Comparison of ENCODE assay signal across 9 cellular contexts in genomic region chr2:98730851-98731708, GRCh38. TPM values are rescaled to one million over a fixed set of nuclear protein-coding genes. Genes with fewer than 3 reads are reported as not detected.
DNase-seq lines count a peak whose midpoint lies in the region; ATAC-seq and TF ChIP-seq lines count a peak whose summit lies in the region.
"Had no signal": no experiment of that assay in that cellular context is flagged by ENCODE, and none has a peak within 500 bp of the region (broad histone marks: within the 10 kb centered on the region; RNA-seq: fewer than 3 reads in every experiment).

TSS of gene MGAT4A (minus strand) at chr2:98731132. CDS start at chr2:98726332, 4,800 bp downstream.

- H3K27ac ChIP-seq in Peyer's patch (peak within 1 kb of the TSS; percentile 97 to 99 (median 98)), neuronal stem cell (replicated peaks; ENCODE audit: low read length) (no peak within 1 kb of the TSS)
- H3K27ac ChIP-seq: epithelial cell of prostate had no signal

- H3K36me3 ChIP-seq in Peyer's patch = no peaks in the 10 kb centered on the region
- no peaks in the 10 kb centered on the region for H3K36me3 ChIP-seq in neuronal stem cell (replicated peaks in 1 of 2; ENCODE audit: control insufficient read depth in 2 of 2, insufficient read depth in 2 of 2, low read length in 2 of 2)

- peak; percentile 83 for DNase-seq in Ammon's horn (ENCODE audit: low spot score)
- peak; percentile 79 to 93 (median 90) for DNase-seq in Peyer's patch
- DNase-seq in activated T-helper 9 cell treated with anti-CD3 and anti-CD28 coated beads, Interleukin-2, amount 50 U/mL, for 16 hours (ENCODE audit: low read depth) = peak; percentile 73
- DNase-seq in foreskin fibroblast = peak; percentile 20 to 59
- DNase-seq in neuronal stem cell (ENCODE audit: low spot score) = peak; percentile 62

- peak within 1 kb of the TSS; percentile 98 for H2AFZ ChIP-seq in neuronal stem cell (ENCODE audit: low read length)

- no peaks in the 10 kb centered on the region for H3K27me3 ChIP-seq in Peyer's patch
- H3K27me3 ChIP-seq in neuronal stem cell (ENCODE audit: control insufficient read depth in 3 of 3, insufficient read depth in 3 of 3, low read depth in 1 of 3, low read length in 3 of 3) = peaks cover 0 to 61% (median 11%) of the 10 kb centered on the region in 3 experiments

- H3K79me1 ChIP-seq in neuronal stem cell (ENCODE audit: low read depth, low read length) = no peaks in the 10 kb centered on the region

- H4K8ac ChIP-seq in neuronal stem cell (ENCODE audit: low read depth, low read length) = no peak within 1 kb of the TSS

- H3K4me2 ChIP-seq in neuronal stem cell (ENCODE audit: insufficient read depth, low read length, poor library complexity, severe bottlenecking) = peak within 1 kb of the TSS; percentile 97

- H3K9me3 ChIP-seq in Peyer's patch (no peaks in the 10 kb centered on the region), neuronal stem cell (replicated peaks in 1 of 2; ENCODE audit: control insufficient read depth in 2 of 2, insufficient read depth in 1 of 2, low read depth in 1 of 2, low read length in 2 of 2) (no peaks in the 10 kb centered on the region)

- ATAC-seq in GM18870 (IDR thresholded peaks at IDR 0.05; ENCODE audit: unreplicated experiment) = peak; percentile 52
- ATAC-seq in HG03135 (IDR thresholded peaks at IDR 0.05; ENCODE audit: unreplicated experiment) = peak; percentile 81

- H2BK15ac ChIP-seq in neuronal stem cell (ENCODE audit: low read length) = no peak within 1 kb of the TSS

- no peak within 1 kb of the TSS for H2BK12ac ChIP-seq in neuronal stem cell (ENCODE audit: low read length)

- no peak within 1 kb of the TSS for H4K91ac ChIP-seq in neuronal stem cell (ENCODE audit: low read depth, low read length, poor library complexity)

- no peak within 1 kb of the TSS for H2BK5ac ChIP-seq in neuronal stem cell (ENCODE audit: low read length)

- H3K4me1 ChIP-seq in Peyer's patch = peaks cover 0 to 37% (median 5%) of the 10 kb centered on the region in 4 donors
- no peaks in the 10 kb centered on the region for H3K4me1 ChIP-seq in neuronal stem cell (ENCODE audit: control insufficient read depth in 2 of 2, insufficient read depth in 1 of 2, low read depth in 1 of 2, low read length in 2 of 2)

- no peak within 1 kb of the TSS for H3K4ac ChIP-seq in neuronal stem cell (ENCODE audit: low read length)

- TF ChIP-seq CTCF in Peyer's patch (IDR thresholded peaks at IDR 0.05) = peak in 3 of 6 experiments; percentile 12 to 31 (median 14)
- TF ChIP-seq CTCF in foreskin fibroblast (IDR thresholded peaks at IDR 0.05; ENCODE audit: low read depth, low read length) = no peak
- no peak for TF ChIP-seq CTCF in subcutaneous adipose tissue (IDR thresholded peaks at IDR 0.05; ENCODE audit: low read depth)

- H3K4me3 ChIP-seq in Peyer's patch (peak within 1 kb of the TSS; percentile 89 to 95 (median 94)), foreskin fibroblast (ENCODE audit: low read depth in 1 of 2, low read length in 2 of 2) (peak within 1 kb of the TSS; percentile 42 to 53), neuronal stem cell (ENCODE audit: low read length in 2 of 2) (peak within 1 kb of the TSS; percentile 55 to 95)

- peak within 1 kb of the TSS; percentile 93 for H3K9ac ChIP-seq in neuronal stem cell (ENCODE audit: low read depth, low read length, poor library complexity)

- peak within 1 kb of the TSS; percentile 38 for H2BK120ac ChIP-seq in neuronal stem cell (ENCODE audit: low read depth, low read length)

- H3K18ac ChIP-seq in neuronal stem cell (ENCODE audit: low read length) = peak within 1 kb of the TSS; percentile 94

- H3K23ac ChIP-seq in neuronal stem cell (ENCODE audit: low read depth, low read length, poor library complexity) = no peak within 1 kb of the TSS

- TF ChIP-seq POLR2A in Peyer's patch (IDR thresholded peaks at IDR 0.05) = peak; percentile 92 to 95

- peak within 1 kb of the TSS; percentile 48 for H2AK5ac ChIP-seq in neuronal stem cell (ENCODE audit: low read depth, low read length)

- H3K14ac ChIP-seq in neuronal stem cell (ENCODE audit: low read length) = peak within 1 kb of the TSS; percentile 12

- WGBS in neuronal stem cell (ENCODE audit: extremely low coverage in 2 of 2, insufficient read length in 2 of 2, insufficient replicate concordance in 1 of 2), 2 donors = no CpG with 5 or more reads among the region's 133 CpGs

RNA-seq across cellular contexts. Expression of gene MGAT4A, which starts in this region (rescaled TPM):
- total RNA-seq in Peyer's patch (100 to 1,000 TPM in 3 of 4 donors, 10 to 100 TPM in 1; 52.8 to 243 (median 175) TPM), subcutaneous adipose tissue (10 to 100 TPM; 23.0 to 30.8 (median 27.5) TPM)
- 3.4 TPM for polyA plus RNA-seq in neuronal stem cell (2013, experiment 1 of 2)
- 3.4 TPM for polyA plus RNA-seq in neuronal stem cell (2013, experiment 2 of 2)

Comparison
In these comparisons a context has a peak if more than half of its experiments do, and no peak if none do; other contexts are left out.
1. DNase-seq: peak in every context shown above with its lines; median percentile 90 in Peyer's patch; 83 in Ammon's horn; 73 in activated T-helper 9 cell treated with anti-CD3 and anti-CD28 coated beads, Interleukin-2, amount 50 U/mL, for 16 hours; 62 in neuronal stem cell; 40 in foreskin fibroblast.